In the genomic region with DNA sequence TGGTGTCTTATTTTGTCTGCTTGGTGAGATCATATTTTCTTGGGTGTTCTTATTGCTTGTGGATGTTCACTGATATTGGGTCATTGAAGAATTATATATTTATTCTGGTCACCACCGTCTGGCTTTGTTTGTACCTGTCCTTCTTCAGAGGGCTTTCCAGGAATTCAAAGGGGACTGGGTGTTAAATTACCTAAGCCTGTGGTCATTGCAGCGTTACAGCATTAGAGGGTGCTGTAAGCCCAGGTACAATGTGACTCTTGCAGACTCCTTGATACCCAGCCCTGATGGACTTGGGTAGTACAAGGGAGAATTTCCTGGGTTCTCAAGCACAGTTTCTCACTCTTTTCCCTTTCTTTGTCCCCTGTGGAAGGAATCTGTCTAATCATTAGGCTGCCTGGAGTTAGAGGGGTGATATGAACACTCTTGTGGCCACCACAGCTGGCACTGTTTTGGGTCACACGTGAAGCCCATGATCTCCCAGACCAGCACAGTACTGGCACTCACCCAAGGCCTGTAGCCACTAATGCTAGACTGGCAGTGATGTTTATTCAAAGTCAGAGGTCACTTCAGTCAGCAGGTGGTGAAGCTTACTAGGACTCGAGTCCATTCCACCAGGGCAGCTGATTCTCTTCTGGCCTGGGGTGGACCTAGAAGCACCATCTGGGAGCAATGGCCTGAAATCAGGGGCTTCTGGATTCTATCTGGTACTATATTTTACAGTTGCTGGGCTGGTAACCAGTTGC, we compare ENCODE assay signal across 28 cellular contexts. TPM values are rescaled to one million over a fixed set of nuclear protein-coding genes. Genes with fewer than 3 reads are reported as not detected.
DNase-seq lines count a peak whose midpoint lies in the region; ATAC-seq, FAIRE-seq and TF ChIP-seq lines count a peak whose summit lies in the region.
"Had no signal": no experiment of that assay in that cellular context is flagged by ENCODE, and none has a peak within 500 bp of the region (broad histone marks: within the 10 kb centered on the region; RNA-seq: fewer than 3 reads in every experiment).

No MANE protein-coding gene starts in this region.

- H3K9me3 ChIP-seq in IMR-90 (ENCODE audit: control insufficient read depth, insufficient read depth, low read length), result peaks cover 9% of the 10 kb centered on the region
- H3K9me3 ChIP-seq in keratinocyte (ENCODE audit: control insufficient read depth, low read depth, low read length), result peaks cover 3% of the 10 kb centered on the region
- H3K9me3 ChIP-seq: testis had no signal

- H2BK20ac ChIP-seq in IMR-90 (ENCODE audit: low read depth, low read length), result no peak overlapping the region

- H4K5ac ChIP-seq in IMR-90 (ENCODE audit: low read depth, low read length), result no peak overlapping the region

- no peaks in the 10 kb centered on the region for H3K4me1 ChIP-seq in GM23338 (ENCODE audit: insufficient read depth)
- no peaks in the 10 kb centered on the region for H3K4me1 ChIP-seq in IMR-90 (ENCODE audit: control insufficient read depth, insufficient read depth, low read length)
- H3K4me1 ChIP-seq in keratinocyte (ENCODE audit: control insufficient read depth, extremely low read depth, insufficient read depth, low read length), result no peaks in the 10 kb centered on the region
- H3K4me1 ChIP-seq: ascending aorta, testis, uterus had no signal

- H3K4me3 ChIP-seq in GM23338, result no peak overlapping the region
- H3K4me3 ChIP-seq in IMR-90 (ENCODE audit: insufficient read depth, low read depth, low read length), result no peak overlapping the region
- H3K4me3 ChIP-seq in keratinocyte (ENCODE audit: control insufficient read depth in 2 of 3, extremely low read depth in 1 of 3, insufficient read depth in 2 of 3, low read depth in 1 of 3, low read length in 3 of 3), result no peak overlapping the region
- H3K4me3 ChIP-seq: ascending aorta, testis, uterus had no signal

- TF ChIP-seq CTCF in GM23338 (conservative IDR thresholded peaks at IDR 0.05; ENCODE audit: low read depth in 2 of 2), result peak; percentile 52 to 67
- TF ChIP-seq CTCF in IMR-90 (conservative IDR thresholded peaks at IDR 0.05; ENCODE audit: low read depth, low read length), result no peak
- peak in 2 of 3 experiments; percentile 19 to 36 for TF ChIP-seq CTCF in keratinocyte (optimal IDR thresholded peaks at IDR 0.05 in 1 of 3, IDR thresholded peaks at IDR 0.05 in 1 of 3, conservative IDR thresholded peaks at IDR 0.05 in 1 of 3; ENCODE audit: extremely low read depth in 1 of 3, insufficient read depth in 2 of 3, low read length in 3 of 3)

- no peaks in the 10 kb centered on the region for H3K79me1 ChIP-seq in IMR-90 (ENCODE audit: low read depth in 1 of 2, low read length in 2 of 2)

- H3F3A ChIP-seq in GM23338 (replicated peaks; ENCODE audit: low read depth), result no peaks in the 10 kb centered on the region

- POLR2A ChIA-PET in IMR-90 (lab: Charles Lee; ENCODE audit: unreplicated experiment), result no interaction called here

- intact Hi-C loops in IMR-90 (cut with micrococcal nuclease), result no loop called here

- H4K20me1 ChIP-seq in GM23338 (replicated peaks; ENCODE audit: insufficient read depth) (no peaks in the 10 kb centered on the region), IMR-90 (ENCODE audit: insufficient read depth, low read length) (no peaks in the 10 kb centered on the region), keratinocyte (ENCODE audit: control insufficient read depth, extremely low read depth, insufficient read depth, low read length) (no peaks in the 10 kb centered on the region)

- H3K9me1 ChIP-seq in IMR-90 (ENCODE audit: insufficient read depth, low read length), result no peaks in the 10 kb centered on the region
- no peaks in the 10 kb centered on the region for H3K9me1 ChIP-seq in keratinocyte (ENCODE audit: control insufficient read depth, extremely low read depth, insufficient read depth, low read length)

- H3K79me2 ChIP-seq in GM23338 (replicated peaks; ENCODE audit: insufficient read depth) (no peaks in the 10 kb centered on the region), keratinocyte (ENCODE audit: control insufficient read depth, insufficient read depth, low read length) (no peaks in the 10 kb centered on the region)

- WGBS in IMR-90 (ENCODE audit: extremely low coverage in 2 of 2, insufficient read length in 1 of 2), 2 experiments, result 37% methylated on average over 2 of the region's 4 CpGs; no CpG with 5 or more reads in 1 of the 2 experiments

- H3K23ac ChIP-seq in IMR-90 (ENCODE audit: low read depth, low read length), result no peak overlapping the region

- no peak overlapping the region for H3K56ac ChIP-seq in IMR-90 (ENCODE audit: extremely low read depth, insufficient read depth, low read length)

- H3K4me1 Mint-ChIP-seq in GM23338, result no peaks in the 10 kb centered on the region
- H3K4me1 Mint-ChIP-seq: central memory CD8-positive, alpha-beta T cell; mesothelial cell of epicardium; naive B cell had no signal

- H3K9me2 ChIP-seq in GM23338 (ENCODE audit: insufficient read depth), result 0 out of 2 replicates have a peak, but pooled peaks cover 3% of the 10 kb centered on the region

- H3K27me3 ChIP-seq in GM23338 (ENCODE audit: insufficient read depth) (no peaks in the 10 kb centered on the region), IMR-90 (ENCODE audit: control insufficient read depth, insufficient read depth, low read length) (peaks cover 2% of the 10 kb centered on the region), keratinocyte (ENCODE audit: control insufficient read depth, extremely low read depth, insufficient read depth, low read length) (no peaks in the 10 kb centered on the region)
- H3K27me3 ChIP-seq: ascending aorta, testis, uterus had no signal

- H3K9ac ChIP-seq in IMR-90 (ENCODE audit: low read depth, low read length) (no peak overlapping the region), keratinocyte (ENCODE audit: control insufficient read depth, extremely low read depth, insufficient read depth, low read length) (no peak overlapping the region)

- no peak for TF ChIP-seq POLR2A in IMR-90 (IDR thresholded peaks at IDR 0.05; ENCODE audit: low read depth, low read length)

- H2BK5ac ChIP-seq in IMR-90 (ENCODE audit: low read depth, low read length, poor library complexity, severe bottlenecking), result no peak overlapping the region

- no peak overlapping the region for H3K4ac ChIP-seq in IMR-90 (ENCODE audit: low read depth, low read length)

- no peaks in the 10 kb centered on the region for H3K36me3 ChIP-seq in GM23338 (ENCODE audit: insufficient read depth)
- no peaks in the 10 kb centered on the region for H3K36me3 ChIP-seq in IMR-90 (ENCODE audit: control insufficient read depth, insufficient read depth, low read length)
- H3K36me3 ChIP-seq in keratinocyte (ENCODE audit: control insufficient read depth in 2 of 2, extremely low read depth in 1 of 2, insufficient read depth in 2 of 2, low read length in 2 of 2), result no peaks in the 10 kb centered on the region
- H3K36me3 ChIP-seq: ascending aorta, uterus had no signal

- dilution Hi-C loops in IMR-90 (cut with HindIII; ENCODE audit: low sequenced_read_pairs, unreplicated experiment) (no loop called here), keratinocyte (cut with MboI; ENCODE audit: extremely low pct_ligation_motif_present, low sequenced_read_pairs) (no loop called here)

- H4K8ac ChIP-seq in IMR-90 (ENCODE audit: low read depth in 2 of 2, low read length in 2 of 2), result no peak overlapping the region

- H2AK5ac ChIP-seq in IMR-90 (ENCODE audit: low read depth, low read length), result no peak overlapping the region

- no peak overlapping the region for H4K91ac ChIP-seq in IMR-90 (ENCODE audit: insufficient read depth, low read depth, low read length)

- H3K27ac ChIP-seq in GM23338 (ENCODE audit: low read depth), result no peak overlapping the region
- H3K27ac ChIP-seq in IMR-90 (ENCODE audit: insufficient read depth, low read length), result no peak overlapping the region
- no peak overlapping the region for H3K27ac ChIP-seq in keratinocyte (ENCODE audit: control insufficient read depth, insufficient read depth, low read length)
- H3K27ac ChIP-seq: ascending aorta, testis, uterus had no signal

- H3K4me2 ChIP-seq in GM23338 (no peak overlapping the region), IMR-90 (ENCODE audit: low read depth, low read length) (no peak overlapping the region), keratinocyte (ENCODE audit: control insufficient read depth, extremely low read depth, insufficient read depth, low read depth, low read length) (no peak overlapping the region)

- H2AFZ ChIP-seq in GM23338, result no peak overlapping the region
- H2AFZ ChIP-seq in IMR-90 (replicated peaks; ENCODE audit: low read length, poor library complexity), result no peak overlapping the region
- H2AFZ ChIP-seq in keratinocyte (ENCODE audit: control insufficient read depth, low read length), result no peak overlapping the region

- H3K4me3 Mint-ChIP-seq in GM23338, result no peak overlapping the region
- H3K4me3 Mint-ChIP-seq: activated naive CD8-positive, alpha-beta T cell treated with anti-CD3 and anti-CD28 coated beads, Interleukin-2, amount 10 ng/mL, durations not matched to agents 7 days and 5 days; central memory CD8-positive, alpha-beta T cell; mesothelial cell of epicardium; naive B cell; T-helper 2 cell treated with Interferon-gamma antibody and Interleukin-4, amounts not matched to agents 5 μg/mL and 100 μg/mL, for 36 hours had no signal

- no peak overlapping the region for H2BK15ac ChIP-seq in IMR-90 (ENCODE audit: low read depth, low read length)

- peaks cover 52% of the 10 kb centered on the region for H3K9me3 Mint-ChIP-seq in GM23338

- H3K18ac ChIP-seq in IMR-90 (ENCODE audit: low read depth, low read length), result no peak overlapping the region

- DNase-seq in GM23338 (ENCODE audit: low spot score) (peak; percentile 51), IMR-90 (no peak), SHP77 treated with DMSO at 0.1 percent for 48 hours (lab: John Stamatoyannopoulos, UW) (peak; percentile 14), keratinocyte (ENCODE audit: low read depth, low spot score) (no peak), DMS153 (lab: John Stamatoyannopoulos, UW) (no peak)
- DNase-seq in activated effector memory CD4-positive, alpha-beta T cell treated with Interleukin-2 at 50 U/mL for 16 hours, result no peak
- DNase-seq: activated CD4-positive, alpha-beta T cell treated with anti-CD3 and anti-CD28 coated beads for 48 hours; activated CD8-positive, alpha-beta memory T cell treated with anti-CD3 and anti-CD28 coated beads for 24 hours; activated effector memory CD4-positive, alpha-beta T cell treated with anti-CD3 and anti-CD28 coated beads, Interleukin-2, amount 50 U/mL, for 16 hours; activated naive CD8-positive, alpha-beta T cell treated with anti-CD3 and anti-CD28 coated beads, Interleukin-2, amount 10 ng/mL, durations not matched to agents 7 days and 5 days; C1 segment of cervical spinal cord; Calu3; dermis blood vessel endothelial cell; GOT3; MV-4-11; naive B cell; NCI-H1436 treated with DMSO at 0.1 percent for 48 hours; NCI-H2171; NCI-H524; stimulated activated naive CD4-positive, alpha-beta T cell treated with Interleukin-2 at 50 U/mL for 16 hours; testis; uterus had no signal

- H3K14ac ChIP-seq in IMR-90 (replicated peaks; ENCODE audit: low read depth, low read length), result no peak overlapping the region

- ATAC-seq in GM23338, result no peak; the same call in 2 of the 3 replicates
- ATAC-seq in IMR-90 (ENCODE audit: low read depth), result no peak
- no peak for ATAC-seq in GM19455 (IDR thresholded peaks at IDR 0.05; ENCODE audit: unreplicated experiment)
- no peak for ATAC-seq in HG02642 (IDR thresholded peaks at IDR 0.05; ENCODE audit: poor library complexity, unreplicated experiment)

- H3K36me3 Mint-ChIP-seq in GM23338 (ENCODE audit: low read depth), result peaks cover 16% of the 10 kb centered on the region
- H3K36me3 Mint-ChIP-seq: mesothelial cell of epicardium had no signal

- peak; percentile 57 for FAIRE-seq in keratinocyte (lab: Jason Lieb, UNC)

- no peak overlapping the region for H2AK9ac ChIP-seq in IMR-90 (replicated peaks; ENCODE audit: low read depth, low read length, poor library complexity)

- BruUV-seq in IMR-90 (replicated peaks; lab: Mats Ljungman, UMichigan), result no TSS peak

- CTCF ChIA-PET in IMR-90 (lab: Yijun Ruan, JAX), result no interaction called here

- in situ Hi-C loops in IMR-90 (cut with MboI; ENCODE audit: low sequenced_read_pairs), result no loop called here

- peak; percentile 19; the same call in 1 of the 2 replicates for TF ChIP-seq RAD21 in IMR-90 (IDR thresholded peaks at IDR 0.05; ENCODE audit: low read length)

- H3K27ac Mint-ChIP-seq in GM23338, result no peak overlapping the region
- H3K27ac Mint-ChIP-seq: activated naive CD8-positive, alpha-beta T cell treated with anti-CD3 and anti-CD28 coated beads, Interleukin-2, amount 10 ng/mL, durations not matched to agents 7 days and 5 days; mesothelial cell of epicardium; naive B cell; T-helper 2 cell treated with Interferon-gamma antibody and Interleukin-4, amounts not matched to agents 5 μg/mL and 100 μg/mL, for 36 hours had no signal

- peaks cover 4% of the 10 kb centered on the region for H3K27me3 Mint-ChIP-seq in GM23338 (ENCODE audit: insufficient read depth, low read depth, poor library complexity)

- H2BK120ac ChIP-seq in IMR-90 (ENCODE audit: low read depth, low read length), result no peak overlapping the region

RNA-seq across cellular contexts. Expression of a gene that starts 56.1 kb away (rescaled TPM):
- 40.9 and 45.7 TPM in 2 replicates for total RNA-seq in GM23338 (2014; rRNA removed; shearing (Covaris generic))
- polyA plus RNA-seq in GM23338 (2016; fragmentation: Nextera tagmentation; extraction: Ambion mirVana), result 50.9 and 62.0 TPM in 2 replicates
- total RNA-seq in IMR-90 (2012; rRNA removed), result 15.8 and 16.4 TPM in 2 replicates
- 6.0 and 8.0 TPM in 2 replicates for polyA plus RNA-seq in IMR-90 (2012; rRNA removed)
- polyA plus RNA-seq in IMR-90 (2012; cell fraction: cytosol; rRNA removed), result 2.7 and 5.8 TPM in 2 replicates
- polyA plus RNA-seq in IMR-90 (2012; cell fraction: nucleus; rRNA removed; ENCODE audit: low replicate concordance), result 1.7 and 5.3 TPM in 2 replicates
- 15.1 to 28.8 TPM (median 17.7 TPM) in 3 replicates for polyA plus RNA-seq in keratinocyte
- 18.4 TPM for polyA plus RNA-seq in keratinocyte (2011; ENCODE audit: low read depth)
- 11.7 and 21.2 TPM in 2 replicates for polyA plus RNA-seq in keratinocyte (2011; cell fraction: cytosol; rRNA removed)
- 13.3 and 17.2 TPM in 2 replicates for polyA plus RNA-seq in keratinocyte (2011; cell fraction: nucleus; rRNA removed)
- polyA plus RNA-seq in keratinocyte (2012; ENCODE audit: low replicate concordance), result 14.8 and 19.3 TPM in 2 replicates
- 5.3 to 13.3 TPM (median 9.3 TPM) in 3 replicates for polyA minus RNA-seq in keratinocyte
- 8.8 TPM for polyA minus RNA-seq in keratinocyte (2011; cell fraction: cytosol; rRNA and poly(A)+ RNA removed)
- 12.1 and 24.1 TPM in 2 replicates for polyA minus RNA-seq in keratinocyte (2011; cell fraction: nucleus; rRNA and poly(A)+ RNA removed)

Comparison
In these comparisons a context has a peak if more than half of its experiments do, and no peak if none do; other contexts are left out.
1. DNase-seq: peak in GM23338 (single experiment) and SHP77 treated with DMSO at 0.1 percent for 48 hours (single experiment); none in IMR-90 (single experiment), keratinocyte (single experiment), DMS153 (single experiment) and activated effector memory CD4-positive, alpha-beta T cell treated with Interleukin-2 at 50 U/mL for 16 hours (single experiment).